In genomic region chr11:75654314-75654713, GRCh38 we compare ENCODE assay signal across 12 cellular contexts. TPM values are rescaled to one million over a fixed set of nuclear protein-coding genes. Genes with fewer than 3 reads are reported as not detected.
DNase-seq lines count a peak whose midpoint lies in the region; ATAC-seq and TF ChIP-seq lines count a peak whose summit lies in the region.
"Had no signal": no experiment of that assay in that cellular context is flagged by ENCODE, and none has a peak within 500 bp of the region (broad histone marks: within the 10 kb centered on the region; RNA-seq: fewer than 3 reads in every experiment).

No MANE protein-coding gene starts in this region.

- H2AK5ac ChIP-seq in trophoblast cell (ENCODE audit: low read length): no peak overlapping the region

- H3K4me3 ChIP-seq in PC-3 (ENCODE audit: low read length): no peak overlapping the region; the same call in 1 of the 2 replicates
- H3K4me3 ChIP-seq in trophoblast cell (ENCODE audit: low read depth, low read length): no peak overlapping the region
- H3K4me3 ChIP-seq: cardiac muscle cell had no signal

- peak overlapping the region; percentile 55 for H3K27ac Mint-ChIP-seq in activated T-cell treated with anti-CD3 and anti-CD28 coated beads, Interleukin-2, amount 50 U/mL, for 24 hours

- no peak overlapping the region for H3K18ac ChIP-seq in trophoblast cell (ENCODE audit: low read length)

- no peak overlapping the region for H3K4me3 Mint-ChIP-seq in activated T-cell treated with anti-CD3 and anti-CD28 coated beads, Interleukin-2, amount 50 U/mL, for 24 hours

- no peak overlapping the region for H2AFZ ChIP-seq in PC-3 (ENCODE audit: low read length)
- no peak overlapping the region for H2AFZ ChIP-seq in trophoblast cell (ENCODE audit: insufficient read depth, low read length, poor library complexity)

- peak overlapping the region; percentile 73 for H3K4me2 ChIP-seq in PC-3 (ENCODE audit: low read length)
- H3K4me2 ChIP-seq in trophoblast cell (ENCODE audit: low read length): no peak overlapping the region

- no peak overlapping the region for H4K91ac ChIP-seq in trophoblast cell (ENCODE audit: low read depth, low read length)

- no peaks in the 10 kb centered on the region for H3K79me1 ChIP-seq in trophoblast cell (ENCODE audit: low read length)

- H3K4me1 ChIP-seq in PC-3 (ENCODE audit: insufficient read depth, low read length): peaks cover 39% of the 10 kb centered on the region
- peaks cover 0 to 3% of the 10 kb centered on the region in 2 experiments for H3K4me1 ChIP-seq in trophoblast cell (ENCODE audit: control insufficient read depth in 1 of 2, insufficient read depth in 2 of 2, low read length in 2 of 2)

- ATAC-seq in PC-3: peak; percentile 88

- intact Hi-C loops in PC-3 (cut with micrococcal nuclease): no loop called here

- H3K9me3 ChIP-seq in PC-3 (ENCODE audit: low read length): no peaks in the 10 kb centered on the region
- no peaks in the 10 kb centered on the region for H3K9me3 ChIP-seq in trophoblast cell (ENCODE audit: insufficient read depth, low read depth, low read length)

- peaks cover 15% of the 10 kb centered on the region for H3F3A ChIP-seq in PC-3 (ENCODE audit: low read length, unreplicated experiment)

- H3K9ac ChIP-seq in PC-3 (ENCODE audit: low read length): peak overlapping the region; percentile 27; the same call in 1 of the 2 replicates
- no peak overlapping the region for H3K9ac ChIP-seq in trophoblast cell (ENCODE audit: low read length)

- 0 out of 2 replicates have a peak, but pooled peaks cover 3% of the 10 kb centered on the region for H4K20me1 ChIP-seq in PC-3 (ENCODE audit: low read length)

- no peaks in the 10 kb centered on the region for H3K9me2 ChIP-seq in PC-3 (replicated peaks; ENCODE audit: low read length)

- H3K4ac ChIP-seq in trophoblast cell (ENCODE audit: low read depth, low read length): no peak overlapping the region

- H3K36me3 Mint-ChIP-seq in activated T-cell treated with anti-CD3 and anti-CD28 coated beads, Interleukin-2, amount 50 U/mL, for 24 hours (ENCODE audit: low read depth): no peaks in the 10 kb centered on the region

- H3K14ac ChIP-seq in trophoblast cell (ENCODE audit: low read length): no peak overlapping the region

- no peak overlapping the region for H2BK12ac ChIP-seq in trophoblast cell (ENCODE audit: low read length)

- no peak overlapping the region for H2BK120ac ChIP-seq in trophoblast cell (ENCODE audit: insufficient read depth, low read length, poor library complexity)

- H3K36me3 ChIP-seq in PC-3 (ENCODE audit: low read depth, low read length): no peaks in the 10 kb centered on the region
- H3K36me3 ChIP-seq in trophoblast cell (ENCODE audit: control insufficient read depth in 1 of 2, insufficient read depth in 2 of 2, low read length in 2 of 2): no peaks in the 10 kb centered on the region
- H3K36me3 ChIP-seq: cardiac muscle cell had no signal

- H3K27ac ChIP-seq in PC-3 (ENCODE audit: low read length): peak overlapping the region; percentile 86
- no peak overlapping the region for H3K27ac ChIP-seq in trophoblast cell (ENCODE audit: low read depth, low read length)
- H3K27ac ChIP-seq: cardiac muscle cell, VCaP had no signal

- no peaks in the 10 kb centered on the region for H3K9me3 Mint-ChIP-seq in activated T-cell treated with anti-CD3 and anti-CD28 coated beads, Interleukin-2, amount 50 U/mL, for 24 hours

- no peak for TF ChIP-seq CTCF in PC-3 (conservative IDR thresholded peaks at IDR 0.05; ENCODE audit: low read depth, low read length)

- no peaks in the 10 kb centered on the region for H3K27me3 ChIP-seq in PC-3 (ENCODE audit: low read length)
- H3K27me3 ChIP-seq in trophoblast cell (ENCODE audit: insufficient read depth, low read length): no peaks in the 10 kb centered on the region
- H3K27me3 ChIP-seq: cardiac muscle cell had no signal

- no CpG with 5 or more reads among the region's 3 CpGs for WGBS in trophoblast cell (ENCODE audit: extremely low coverage, insufficient coverage, insufficient read length)

- CTCF ChIA-PET in PC-3 (lab: Charles Lee): interaction anchor here (0.7 kb wide), 1 partner anchor 89 kb away, joined by 3 read pairs; no protein-coding TSS in a partner anchor

- peaks cover 18% of the 10 kb centered on the region for H3K4me1 Mint-ChIP-seq in activated T-cell treated with anti-CD3 and anti-CD28 coated beads, Interleukin-2, amount 50 U/mL, for 24 hours (ENCODE audit: low read depth)

- DNase-seq in activated T-cell treated with anti-CD3 and anti-CD28 coated beads, Interleukin-2, amount 50 U/mL, for 24 hours: no peak
- no peak for DNase-seq in activated T-cell treated with anti-CD3 and anti-CD28 coated beads, Interleukin-2, amount 50 U/mL, for 1 hour
- peak; percentile 17 for DNase-seq in HCEC 1CT
- peak; percentile 93 for DNase-seq in PC-3
- peak; percentile 13 to 65 for DNase-seq in trophoblast cell
- DNase-seq in SHP77 (lab: John Stamatoyannopoulos, UW): no peak
- DNase-seq in HuH-7.5 (ENCODE audit: low spot score): no peak
- DNase-seq in central memory CD4-positive, alpha-beta T cell: no peak
- DNase-seq: head of caudate nucleus, NCI-H510A had no signal

- H4K12ac ChIP-seq in trophoblast cell (ENCODE audit: low read depth, low read length): no peak overlapping the region

- H3K79me2 ChIP-seq in PC-3 (ENCODE audit: low read length) (no peaks in the 10 kb centered on the region), trophoblast cell (ENCODE audit: control insufficient read depth, insufficient read depth, low read length, poor library complexity) (no peaks in the 10 kb centered on the region)

- peaks cover 24% of the 10 kb centered on the region for H3K27me3 Mint-ChIP-seq in activated T-cell treated with anti-CD3 and anti-CD28 coated beads, Interleukin-2, amount 50 U/mL, for 24 hours

- H2BK5ac ChIP-seq in trophoblast cell (ENCODE audit: low read depth, low read length, poor library complexity): no peak overlapping the region

- H3K23ac ChIP-seq in trophoblast cell (ENCODE audit: low read length): no peak overlapping the region

- POLR2A ChIA-PET in PC-3 (lab: Charles Lee; ENCODE audit: unreplicated experiment): no interaction called here

- no TSS peak for BruUV-seq in PC-3 (replicated peaks; lab: Mats Ljungman, UMichigan)

- no peak overlapping the region for H4K8ac ChIP-seq in trophoblast cell (ENCODE audit: low read depth, low read length)

RNA-seq across cellular contexts. Expression of gene MAP6, which starts 14.5 kb away (rescaled TPM):
- total RNA-seq in PC-3 (2014; rRNA removed): 0.47 and 1.3 TPM in 2 replicates
- polyA plus RNA-seq in trophoblast cell (2013): 0.01 TPM in 1 of 2 replicates, not detected in the other

Comparison
In these comparisons a context has a peak if more than half of its experiments do, and no peak if none do; other contexts are left out.
1. DNase-seq: peak in HCEC 1CT (single experiment), PC-3 (single experiment) and trophoblast cell (2 of 2); none in activated T-cell treated with anti-CD3 and anti-CD28 coated beads, Interleukin-2, amount 50 U/mL, for 24 hours (single experiment), activated T-cell treated with anti-CD3 and anti-CD28 coated beads, Interleukin-2, amount 50 U/mL, for 1 hour (single experiment), SHP77 (0 of 2), HuH-7.5 (single experiment) and central memory CD4-positive, alpha-beta T cell (single experiment).